ENCODE assay signal across 7 cellular contexts in genomic region chr3:196666001-196666867, GRCh38. TPM values are rescaled to one million over a fixed set of nuclear protein-coding genes. Genes with fewer than 3 reads are reported as not detected.
DNase-seq lines count a peak whose midpoint lies in the region; ATAC-seq and TF ChIP-seq lines count a peak whose summit lies in the region.

No MANE protein-coding gene starts in this region.

- WGBS in ectodermal cell, 2 experiments, result 24% methylated on average over 22 to 23 of the region's 23 CpGs
- WGBS in lower leg skin, 2 donors, result 45 to 46% methylated on average over 23 of the region's 23 CpGs

- no peak overlapping the region for H3K4me3 ChIP-seq in HFF-Myc (replicated peaks; ENCODE audit: low read depth, low read length)
- no peak overlapping the region for H3K4me3 ChIP-seq in ectodermal cell (ENCODE audit: insufficient read depth, low read depth, low read length)
- no peak overlapping the region for H3K4me3 ChIP-seq in lower leg skin (ENCODE audit: low read depth, poor library complexity, severe bottlenecking)

- no peak for TF ChIP-seq POLR2A in lower leg skin (IDR thresholded peaks at IDR 0.05)

- H3K27me3 ChIP-seq in ectodermal cell (ENCODE audit: control insufficient read depth, insufficient read depth, low read length, poor library complexity, severe bottlenecking), result no peaks in the 10 kb centered on the region

- no peaks in the 10 kb centered on the region for H3K9me3 ChIP-seq in ectodermal cell (ENCODE audit: control insufficient read depth, low read length)

- peak overlapping the region; percentile 98 for H3K27ac ChIP-seq in ectodermal cell (ENCODE audit: insufficient read depth, low read depth, low read length, poor library complexity, severe bottlenecking)

- peaks cover 8% of the 10 kb centered on the region for H3K4me1 ChIP-seq in ectodermal cell (ENCODE audit: control insufficient read depth, insufficient read depth, low read length)

- DNase-seq in HFF-Myc (ENCODE audit: extremely low read depth, low read depth), result peak; percentile 31
- peak; percentile 92 for DNase-seq in NCI-H510A treated with DMSO at 0.1 percent for 48 hours (lab: John Stamatoyannopoulos, UW)
- peak; percentile 47 for DNase-seq in sciatic nerve (ENCODE audit: low spot score)
- DNase-seq in activated CD4-positive, alpha-beta T cell treated with anti-CD3 and anti-CD28 coated beads for 48 hours, result no peak
- no peak for DNase-seq in lower leg skin (ENCODE audit: low spot score in 2 of 2)

- intact Hi-C loops in sciatic nerve (cut with DNase I) (no loop called here), lower leg skin (cut with DNase I; ENCODE audit: low total_unique reads) (no loop called here)

- H3K36me3 ChIP-seq in ectodermal cell (ENCODE audit: control insufficient read depth, insufficient read depth, low read length), result no peaks in the 10 kb centered on the region

- ATAC-seq in sciatic nerve, result peak; percentile 86
- ATAC-seq in GM18909 (IDR thresholded peaks at IDR 0.05; ENCODE audit: poor library complexity, unreplicated experiment), result no peak

- TF ChIP-seq CTCF in HFF-Myc (IDR thresholded peaks at IDR 0.05; ENCODE audit: low read depth, low read length, missing control alignments) (no peak), lower leg skin (IDR thresholded peaks at IDR 0.05) (no peak)

RNA-seq across cellular contexts. Expression of gene NRROS, which starts 26.7 kb away (rescaled TPM):
- 1.9 TPM for polyA plus RNA-seq in ectodermal cell (2013, experiment 1 of 4)
- 2.8 TPM for polyA plus RNA-seq in ectodermal cell (2013, experiment 2 of 4)
- polyA plus RNA-seq in ectodermal cell (2013, experiment 3 of 4), result 1.8 TPM
- polyA plus RNA-seq in ectodermal cell (2013, experiment 4 of 4), result 2.0 TPM
- total RNA-seq in sciatic nerve (10.0 TPM), lower leg skin (1 to 10 TPM; 1.8 to 3.1 (median 2.4) TPM)

RNA-seq across cellular contexts. Expression of gene CEP19, which starts 45.8 kb away (rescaled TPM):
- polyA plus RNA-seq in ectodermal cell (2013, experiment 1 of 4), result 8.3 TPM
- 7.9 TPM for polyA plus RNA-seq in ectodermal cell (2013, experiment 2 of 4)
- 6.6 TPM for polyA plus RNA-seq in ectodermal cell (2013, experiment 3 of 4)
- polyA plus RNA-seq in ectodermal cell (2013, experiment 4 of 4), result 8.6 TPM
- total RNA-seq in sciatic nerve, result 1.7 TPM
- 1 to 10 TPM in 2 of 4 donors, under 1 TPM in 1, not detected in 1; 0.63 to 1.4 (median 1.1) TPM for total RNA-seq in lower leg skin

RNA-seq across cellular contexts. Expression of gene PIGX, which starts 45.9 kb away (rescaled TPM):
- 28.0 TPM for polyA plus RNA-seq in ectodermal cell (2013, experiment 1 of 4)
- polyA plus RNA-seq in ectodermal cell (2013, experiment 2 of 4), result 28.1 TPM
- polyA plus RNA-seq in ectodermal cell (2013, experiment 3 of 4), result 20.4 TPM
- polyA plus RNA-seq in ectodermal cell (2013, experiment 4 of 4), result 23.2 TPM
- 18.4 TPM for total RNA-seq in sciatic nerve
- total RNA-seq in lower leg skin, result 10 to 100 TPM; 18.4 to 28.5 (median 23.2) TPM

Comparison
In these comparisons a context has a peak if more than half of its experiments do, and no peak if none do; other contexts are left out.
1. DNase-seq: peak in HFF-Myc (single experiment), NCI-H510A treated with DMSO at 0.1 percent for 48 hours (single experiment) and sciatic nerve (single experiment); none in activated CD4-positive, alpha-beta T cell treated with anti-CD3 and anti-CD28 coated beads for 48 hours (single experiment) and lower leg skin (0 of 2).